Comparison of ENCODE assay signal across 8 cellular contexts in genomic region chr1:212749924-212750535, GRCh38. TPM values are rescaled to one million over a fixed set of nuclear protein-coding genes. Genes with fewer than 3 reads are reported as not detected.
A peak's percentile ranks its signal among the peaks of the same experiment; 100 is the strongest.
DNase-seq lines count a peak whose midpoint lies in the region; ATAC-seq and TF ChIP-seq lines count a peak whose summit lies in the region.

No MANE protein-coding gene starts in this region.

- no peaks in the 10 kb centered on the region for H3K36me3 ChIP-seq in CD8-positive, alpha-beta T cell (ENCODE audit: insufficient read depth, low read length)

- H3K4me1 ChIP-seq in CD8-positive, alpha-beta T cell (ENCODE audit: insufficient read depth, low read length), result peaks cover 43% of the 10 kb centered on the region

- H3K4me3 Mint-ChIP-seq in CD8-positive, alpha-beta T cell, result no peak overlapping the region
- H3K4me3 Mint-ChIP-seq in activated naive CD8-positive, alpha-beta T cell treated with anti-CD3 and anti-CD28 coated beads, Interleukin-2, amount 50 U/mL, for 24 hours, result peak overlapping the region; percentile 32
- peak overlapping the region; percentile 18 for H3K4me3 Mint-ChIP-seq in stimulated activated effector memory CD8-positive, alpha-beta T cell treated with anti-CD3 and anti-CD28 coated beads, Interleukin-12 subunit alpha, Interleukin-12 subunit beta, amount 100 ng/mL, for 72 hours

- ATAC-seq in CD8-positive, alpha-beta T cell, result peak; percentile 42
- peak; percentile 35 for ATAC-seq in GM21723 (IDR thresholded peaks at IDR 0.05; ENCODE audit: unreplicated experiment)
- peak; percentile 27 for ATAC-seq in activated naive CD8-positive, alpha-beta T cell treated with anti-CD3 and anti-CD28 coated beads, Interleukin-2, amount 50 U/mL, for 24 hours
- ATAC-seq in stimulated activated effector memory CD8-positive, alpha-beta T cell treated with anti-CD3 and anti-CD28 coated beads, Interleukin-12 subunit alpha, Interleukin-12 subunit beta, amount 100 ng/mL, for 72 hours, result peak; percentile 31
- ATAC-seq in HG02759 (IDR thresholded peaks at IDR 0.05; ENCODE audit: unreplicated experiment), result no peak

- H3K4me3 ChIP-seq in CD8-positive, alpha-beta T cell (ENCODE audit: low read depth, low read length), result no peak overlapping the region

- no peaks in the 10 kb centered on the region for H3K9me3 Mint-ChIP-seq in CD8-positive, alpha-beta T cell
- H3K9me3 Mint-ChIP-seq in activated naive CD8-positive, alpha-beta T cell treated with anti-CD3 and anti-CD28 coated beads, Interleukin-2, amount 50 U/mL, for 24 hours, result no peaks in the 10 kb centered on the region
- H3K9me3 Mint-ChIP-seq in stimulated activated effector memory CD8-positive, alpha-beta T cell treated with anti-CD3 and anti-CD28 coated beads, Interleukin-12 subunit alpha, Interleukin-12 subunit beta, amount 100 ng/mL, for 72 hours, result no peaks in the 10 kb centered on the region

- H3K27ac Mint-ChIP-seq in CD8-positive, alpha-beta T cell, result peak overlapping the region; percentile 58
- H3K27ac Mint-ChIP-seq in activated naive CD8-positive, alpha-beta T cell treated with anti-CD3 and anti-CD28 coated beads, Interleukin-2, amount 50 U/mL, for 24 hours, result peak overlapping the region; percentile 77
- peak overlapping the region; percentile 47 for H3K27ac Mint-ChIP-seq in stimulated activated effector memory CD8-positive, alpha-beta T cell treated with anti-CD3 and anti-CD28 coated beads, Interleukin-12 subunit alpha, Interleukin-12 subunit beta, amount 100 ng/mL, for 72 hours

- POLR2A ChIA-PET in CD8-positive, alpha-beta T cell (lab: Charles Lee), result interaction anchor here (0.8 kb wide), 1 partner anchor 41 kb away, joined by 4 read pairs; the partner anchor contains the start of gene NSL1

- no peaks in the 10 kb centered on the region for H3K9me3 ChIP-seq in CD8-positive, alpha-beta T cell (ENCODE audit: low read length)

- no peak for DNase-seq in CD8-positive, alpha-beta T cell
- DNase-seq in NCI-H2227 (lab: John Stamatoyannopoulos, UW; ENCODE audit: unreplicated experiment) (peak; percentile 54), hepatic stellate cell (ENCODE audit: low spot score) (peak; percentile 64), cerebellar nuclear complex (lab: John Stamatoyannopoulos, UW) (no peak)
- DNase-seq in activated naive CD8-positive, alpha-beta T cell treated with anti-CD3 and anti-CD28 coated beads, Interleukin-2, amount 50 U/mL, for 24 hours, result no peak
- DNase-seq in stimulated activated effector memory CD8-positive, alpha-beta T cell treated with anti-CD3 and anti-CD28 coated beads, Interleukin-12 subunit alpha, Interleukin-12 subunit beta, amount 100 ng/mL, for 72 hours (ENCODE audit: low spot score in 2 of 2), result peak in 1 of 2 donors; percentile 62

- H3K4me1 Mint-ChIP-seq in CD8-positive, alpha-beta T cell (ENCODE audit: low read depth), result peaks cover 50% of the 10 kb centered on the region
- H3K4me1 Mint-ChIP-seq in activated naive CD8-positive, alpha-beta T cell treated with anti-CD3 and anti-CD28 coated beads, Interleukin-2, amount 50 U/mL, for 24 hours, result peaks cover 56% of the 10 kb centered on the region
- peaks cover 41% of the 10 kb centered on the region for H3K4me1 Mint-ChIP-seq in stimulated activated effector memory CD8-positive, alpha-beta T cell treated with anti-CD3 and anti-CD28 coated beads, Interleukin-12 subunit alpha, Interleukin-12 subunit beta, amount 100 ng/mL, for 72 hours

- intact Hi-C loops in CD8-positive, alpha-beta T cell (cut with DNase I, micrococcal nuclease), result loop anchor here (2.0 to 5.0 kb wide), 3 partner anchors 37 to 51 kb away; partner anchors contain the start of gene BATF3 (in 1 of the 2)

- no peaks in the 10 kb centered on the region for H3K27me3 Mint-ChIP-seq in CD8-positive, alpha-beta T cell (ENCODE audit: low read depth)
- H3K27me3 Mint-ChIP-seq in activated naive CD8-positive, alpha-beta T cell treated with anti-CD3 and anti-CD28 coated beads, Interleukin-2, amount 50 U/mL, for 24 hours, result no peaks in the 10 kb centered on the region

- peak; percentile 75 for TF ChIP-seq CTCF in CD8-positive, alpha-beta T cell (IDR thresholded peaks at IDR 0.05)

- H3K36me3 Mint-ChIP-seq in CD8-positive, alpha-beta T cell, result peaks cover 5% of the 10 kb centered on the region
- peaks cover 2% of the 10 kb centered on the region for H3K36me3 Mint-ChIP-seq in activated naive CD8-positive, alpha-beta T cell treated with anti-CD3 and anti-CD28 coated beads, Interleukin-2, amount 50 U/mL, for 24 hours (ENCODE audit: low read depth)
- peaks cover 8% of the 10 kb centered on the region for H3K36me3 Mint-ChIP-seq in stimulated activated effector memory CD8-positive, alpha-beta T cell treated with anti-CD3 and anti-CD28 coated beads, Interleukin-12 subunit alpha, Interleukin-12 subunit beta, amount 100 ng/mL, for 72 hours

- H3K27ac ChIP-seq in CD8-positive, alpha-beta T cell (ENCODE audit: low read depth, low read length), result no peak overlapping the region

- CTCF ChIA-PET in CD8-positive, alpha-beta T cell (lab: Charles Lee), result interaction anchor here (0.6 to 3.7 kb wide), 13 partner anchors 8 to 257 kb away, joined by 3 to 17 read pairs (median 4); no protein-coding TSS in a partner anchor

- no peaks in the 10 kb centered on the region for H3K27me3 ChIP-seq in CD8-positive, alpha-beta T cell (ENCODE audit: insufficient read depth, low read length)

RNA-seq across cellular contexts. Expression of gene NSL1, which starts 41.5 kb away (rescaled TPM):
- total RNA-seq in CD8-positive, alpha-beta T cell, result 10 to 100 TPM; 13.0 to 19.0 TPM

RNA-seq across cellular contexts. Expression of gene TATDN3, which starts 41.7 kb away (rescaled TPM):
- total RNA-seq in CD8-positive, alpha-beta T cell, result 10 to 100 TPM; 10.7 to 11.6 TPM

RNA-seq across cellular contexts. Expression of gene BATF3, which starts 50.4 kb away (rescaled TPM):
- total RNA-seq in CD8-positive, alpha-beta T cell, result not detected

Comparison
In these comparisons a context has a peak if more than half of its experiments do, and no peak if none do; other contexts are left out.
1. DNase-seq: peak in NCI-H2227 (single experiment) and hepatic stellate cell (single experiment); none in CD8-positive, alpha-beta T cell (0 of 7), activated naive CD8-positive, alpha-beta T cell treated with anti-CD3 and anti-CD28 coated beads, Interleukin-2, amount 50 U/mL, for 24 hours (single experiment) and cerebellar nuclear complex (0 of 2).
2. Peak in every context shown above with its lines, with median percentiles within 50 percentile points of each other: H3K27ac Mint-ChIP-seq.